ENCODE assay signal across 1 cellular context in genomic region chr4:184826315-184827266, GRCh38.
TF ChIP-seq lines count a peak whose summit lies in the region.

No MANE protein-coding gene starts in this region.

TF ChIP-seq in WTC11, 78 proteins besides CTCF, POLR2A, EP300 and RAD21 (continued from another document):
- TF ChIP-seq ZSCAN18 (CRISPR knock-in tag; IDR thresholded peaks at IDR 0.05): no peak
- TF ChIP-seq, protein P1, sequence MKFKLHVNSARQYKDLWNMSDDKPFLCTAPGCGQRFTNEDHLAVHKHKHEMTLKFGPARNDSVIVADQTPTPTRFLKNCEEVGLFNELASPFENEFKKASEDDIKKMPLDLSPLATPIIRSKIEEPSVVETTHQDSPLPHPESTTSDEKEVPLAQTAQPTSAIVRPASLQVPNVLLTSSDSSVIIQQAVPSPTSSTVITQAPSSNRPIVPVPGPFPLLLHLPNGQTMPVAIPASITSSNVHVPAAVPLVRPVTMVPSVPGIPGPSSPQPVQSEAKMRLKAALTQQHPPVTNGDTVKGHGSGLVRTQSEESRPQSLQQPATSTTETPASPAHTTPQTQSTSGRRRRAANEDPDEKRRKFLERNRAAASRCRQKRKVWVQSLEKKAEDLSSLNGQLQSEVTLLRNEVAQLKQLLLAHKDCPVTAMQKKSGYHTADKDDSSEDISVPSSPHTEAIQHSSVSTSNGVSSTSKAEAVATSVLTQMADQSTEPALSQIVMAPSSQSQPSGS (CRISPR knock-in tag; IDR thresholded peaks at IDR 0.05; ENCODE audit: borderline replicate concordance, low read depth): no peak
- peak; percentile 29; the same call in 1 of the 2 replicates for TF ChIP-seq CREM (CRISPR knock-in tag; IDR thresholded peaks at IDR 0.05)
- TF ChIP-seq GRHL2 (CRISPR knock-in tag; IDR thresholded peaks at IDR 0.05; ENCODE audit: insufficient replicate concordance, severe bottlenecking): no peak
- TF ChIP-seq RORB (CRISPR knock-in tag; IDR thresholded peaks at IDR 0.05): no peak
- no peak for TF ChIP-seq IRF2 (CRISPR knock-in tag; IDR thresholded peaks at IDR 0.05; ENCODE audit: borderline replicate concordance, low read depth)
- TF ChIP-seq, protein P2, sequence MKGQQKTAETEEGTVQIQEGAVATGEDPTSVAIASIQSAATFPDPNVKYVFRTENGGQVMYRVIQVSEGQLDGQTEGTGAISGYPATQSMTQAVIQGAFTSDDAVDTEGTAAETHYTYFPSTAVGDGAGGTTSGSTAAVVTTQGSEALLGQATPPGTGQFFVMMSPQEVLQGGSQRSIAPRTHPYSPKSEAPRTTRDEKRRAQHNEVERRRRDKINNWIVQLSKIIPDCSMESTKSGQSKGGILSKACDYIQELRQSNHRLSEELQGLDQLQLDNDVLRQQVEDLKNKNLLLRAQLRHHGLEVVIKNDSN (CRISPR knock-in tag; IDR thresholded peaks at IDR 0.05): no peak
- TF ChIP-seq MXD4 (CRISPR knock-in tag; IDR thresholded peaks at IDR 0.05; ENCODE audit: borderline replicate concordance): no peak
